8 cellular contexts compared by ENCODE assay signal in genomic region chr7:75093872-75094271, GRCh38. TPM values are rescaled to one million over a fixed set of nuclear protein-coding genes. Genes with fewer than 3 reads are reported as not detected.
DNase-seq lines count a peak whose midpoint lies in the region; ATAC-seq and TF ChIP-seq lines count a peak whose summit lies in the region.
"Not testable (repeated sequence)": the region's sequence is repeated elsewhere in the genome, so short reads cannot be mapped to it uniquely, and the experiment has no call there.

No MANE protein-coding gene starts in this region.

- ATAC-seq in SK-N-SH treated with all-trans-retinoic acid at 6 μM for 48 hours: peak; percentile 44
- peak; percentile 14 for ATAC-seq in esophagus mucosa
- ATAC-seq in heart left ventricle: peak in 3 of 4 donors; percentile 10 to 52 (median 45)
- ATAC-seq in left ventricle myocardium superior: peak; percentile 25
- peak; percentile 6 for ATAC-seq in left lung
- peak; percentile 51 to 63 (median 54) for ATAC-seq in psoas muscle
- ATAC-seq in upper lobe of left lung (ENCODE audit: low FRiP score in 2 of 2): peak; percentile 3 to 26

- not testable (repeated sequence) for H3K9me3 ChIP-seq in heart left ventricle; left lung; psoas muscle; skeletal muscle tissue (ENCODE audit: control insufficient read depth in 3 of 3, low read length in 3 of 3); upper lobe of left lung

- H3K27me3 ChIP-seq in heart left ventricle; left lung; psoas muscle (ENCODE audit: insufficient read depth in 3 of 3, low read length in 2 of 3); skeletal muscle tissue (ENCODE audit: control insufficient read depth in 3 of 3, insufficient read depth in 3 of 3, low read length in 3 of 3); upper lobe of left lung: not testable (repeated sequence)

- H3K4me1 ChIP-seq in heart left ventricle; left lung; psoas muscle; skeletal muscle tissue (ENCODE audit: control insufficient read depth in 3 of 3, insufficient read depth in 3 of 3, low read length in 3 of 3); upper lobe of left lung: not testable (repeated sequence)

- not testable (repeated sequence) for H3K36me3 ChIP-seq in heart left ventricle; left lung; psoas muscle (ENCODE audit: insufficient read depth in 1 of 2, low read depth in 1 of 2); skeletal muscle tissue (ENCODE audit: control insufficient read depth in 3 of 3, insufficient read depth in 3 of 3, low read length in 3 of 3); upper lobe of left lung

- intact Hi-C loops in heart left ventricle (cut with DNase I); left ventricle myocardium superior (cut with micrococcal nuclease); left lung (cut with DNase I); psoas muscle (cut with DNase I): not testable (repeated sequence)

- not testable (repeated sequence) for TF ChIP-seq POLR2A in heart left ventricle (IDR thresholded peaks at IDR 0.05); upper lobe of left lung (IDR thresholded peaks at IDR 0.05)

- H3K4me3 ChIP-seq in heart left ventricle; left lung; psoas muscle; skeletal muscle tissue (ENCODE audit: low read length in 3 of 3); upper lobe of left lung: not testable (repeated sequence)

- not testable (repeated sequence) for DNase-seq in heart left ventricle, left ventricle myocardium superior, left lung, psoas muscle, upper lobe of left lung

- WGBS in heart left ventricle, 4 donors: no CpG with 5 or more reads among the region's 11 CpGs
- no CpG with 5 or more reads among the region's 11 CpGs for WGBS in psoas muscle, 3 donors
- no CpG with 5 or more reads among the region's 11 CpGs for WGBS in upper lobe of left lung, 2 donors

- not testable (repeated sequence) for TF ChIP-seq CTCF in heart left ventricle (IDR thresholded peaks at IDR 0.05); left lung (IDR thresholded peaks at IDR 0.05); psoas muscle (IDR thresholded peaks at IDR 0.05); upper lobe of left lung (IDR thresholded peaks at IDR 0.05)

- not testable (repeated sequence) for H3K27ac ChIP-seq in heart left ventricle, left lung, psoas muscle, upper lobe of left lung
- peak overlapping the region; percentile 76 for H3K27ac ChIP-seq in skeletal muscle tissue (ENCODE audit: low read depth, low read length)

- TF ChIP-seq EP300 in upper lobe of left lung (IDR thresholded peaks at IDR 0.05): not testable (repeated sequence)

- not testable (repeated sequence) for H3K9ac ChIP-seq in skeletal muscle tissue (ENCODE audit: low read depth in 1 of 3, low read length in 3 of 3)

RNA-seq across cellular contexts. Expression of gene GTF2IRD2B, which starts 1.5 kb away (rescaled TPM):
- 19.0 TPM for total RNA-seq in esophagus mucosa
- 10 to 100 TPM; 22.5 to 65.9 (median 36.7) TPM for total RNA-seq in heart left ventricle
- 10 to 100 TPM; 11.0 to 19.5 TPM for polyA plus RNA-seq in heart left ventricle
- 30.8 TPM for total RNA-seq in left ventricle myocardium superior
- total RNA-seq in left lung: 10 to 100 TPM; 30.3 to 33.1 TPM
- 10 to 100 TPM; 26.7 to 50.1 (median 38.6) TPM for total RNA-seq in psoas muscle
- polyA plus RNA-seq in psoas muscle: 10 to 100 TPM; 11.1 to 16.2 (median 14.4) TPM
- total RNA-seq in skeletal muscle tissue: 38.1 TPM
- 100 to 1,000 TPM in 1 of 6 donors, 10 to 100 TPM in 5; 42.3 to 147 (median 51.6) TPM for total RNA-seq in upper lobe of left lung

RNA-seq across cellular contexts. Expression of gene RCC1L, which starts 20.3 kb away (rescaled TPM):
- 27.7 TPM for total RNA-seq in esophagus mucosa
- total RNA-seq in heart left ventricle: 10 to 100 TPM; 36.5 to 54.1 (median 47.9) TPM
- polyA plus RNA-seq in heart left ventricle: 10 to 100 TPM; 41.0 to 43.7 TPM
- 49.3 TPM for total RNA-seq in left ventricle myocardium superior
- total RNA-seq in left lung: 10 to 100 TPM; 37.8 to 39.1 TPM
- total RNA-seq in psoas muscle: 10 to 100 TPM; 67.7 to 77.1 (median 72.1) TPM
- 100 to 1,000 TPM in 1 of 3 donors, 10 to 100 TPM in 2; 52.3 to 123 (median 70.2) TPM for polyA plus RNA-seq in psoas muscle
- 28.7 TPM for total RNA-seq in skeletal muscle tissue
- 10 to 100 TPM; 26.2 to 46.1 (median 37.9) TPM for total RNA-seq in upper lobe of left lung
